8 cellular contexts compared by ENCODE assay signal in genomic region chr3:15794303-15794771, GRCh38. TPM values are rescaled to one million over a fixed set of nuclear protein-coding genes. Genes with fewer than 3 reads are reported as not detected.
DNase-seq lines count a peak whose midpoint lies in the region; ATAC-seq, FAIRE-seq and TF ChIP-seq lines count a peak whose summit lies in the region.

No MANE protein-coding gene starts in this region.

- peak overlapping the region; percentile 25; the same call in 1 of the 2 replicates for H3K18ac ChIP-seq in IMR-90 (ENCODE audit: low read depth, low read length)

- TF ChIP-seq CTCF in GM13977 (IDR thresholded peaks at IDR 0.05; ENCODE audit: extremely low read depth, insufficient read depth, missing control alignments) (no peak), IMR-90 (conservative IDR thresholded peaks at IDR 0.05; ENCODE audit: low read depth, low read length) (no peak), astrocyte (IDR thresholded peaks at IDR 0.05; ENCODE audit: insufficient read depth, low read depth, low read length) (no peak), nephron progenitor cell (IDR thresholded peaks at IDR 0.05) (no peak), kidney (IDR thresholded peaks at IDR 0.05; ENCODE audit: borderline replicate concordance, extremely low read depth, insufficient read depth) (no peak), right lobe of liver (IDR thresholded peaks at IDR 0.05) (no peak)

- no peak for TF ChIP-seq RAD21 in IMR-90 (IDR thresholded peaks at IDR 0.05; ENCODE audit: low read length)

- H3K36me3 Mint-ChIP-seq in astrocyte (ENCODE audit: low read depth, unreplicated experiment) (peaks cover 10% of the 10 kb centered on the region), nephron progenitor cell (ENCODE audit: low read depth) (peaks cover 44% of the 10 kb centered on the region)

- H3K4me1 ChIP-seq in IMR-90 (ENCODE audit: control insufficient read depth, insufficient read depth, low read length) (0 out of 2 replicates have a peak, but pooled peaks cover 1% of the 10 kb centered on the region), astrocyte (ENCODE audit: insufficient read depth, low read length) (peaks cover 17% of the 10 kb centered on the region), kidney (ENCODE audit: control insufficient read depth in 1 of 2, insufficient read depth in 1 of 2, low read depth in 1 of 2, low read length in 2 of 2) (peaks cover 3 to 10% of the 10 kb centered on the region in 2 donors), right lobe of liver (peaks cover 0 to 43% (median 15%) of the 10 kb centered on the region in 4 donors)

- H3K9me1 ChIP-seq in IMR-90 (ENCODE audit: insufficient read depth, low read length), result no peaks in the 10 kb centered on the region

- no peak overlapping the region for H2AK5ac ChIP-seq in IMR-90 (ENCODE audit: low read depth, low read length)

- H4K8ac ChIP-seq in IMR-90 (ENCODE audit: low read depth in 2 of 2, low read length in 2 of 2), result no peak overlapping the region

- ATAC-seq in IMR-90 (ENCODE audit: low read depth), result peak; percentile 5; the same call in 1 of the 2 replicates
- ATAC-seq in HG03196 (IDR thresholded peaks at IDR 0.05; ENCODE audit: unreplicated experiment), result no peak
- ATAC-seq in right lobe of liver, result no peak

- no peak overlapping the region for H3K14ac ChIP-seq in IMR-90 (replicated peaks; ENCODE audit: low read depth, low read length)

- peak overlapping the region; percentile 100 for H2BK5ac ChIP-seq in IMR-90 (ENCODE audit: low read depth, low read length, poor library complexity, severe bottlenecking)

- in situ Hi-C loops in GM13977 (cut with MboI; ENCODE audit: low pct_unique_long_range_greater_than_20kb, low sequenced_read_pairs, unreplicated experiment) (no loop called here), IMR-90 (cut with MboI; ENCODE audit: low sequenced_read_pairs) (no loop called here)

- H3K4me3 ChIP-seq in IMR-90 (ENCODE audit: insufficient read depth, low read depth, low read length) (peak overlapping the region; percentile 80), astrocyte (ENCODE audit: insufficient read depth, low read depth, low read length) (peak overlapping the region; percentile 84), kidney (ENCODE audit: low read length in 2 of 2) (no peak overlapping the region), right lobe of liver (no peak overlapping the region)

- H2BK120ac ChIP-seq in IMR-90 (ENCODE audit: low read depth, low read length), result no peak overlapping the region; the same call in 1 of the 2 replicates

- intact Hi-C loops in IMR-90 (cut with micrococcal nuclease) (no loop called here), kidney (cut with DNase I) (no loop called here), right lobe of liver (cut with DNase I) (no loop called here)

- no peak overlapping the region for H4K5ac ChIP-seq in IMR-90 (ENCODE audit: low read depth, low read length)

- H3K79me1 ChIP-seq in IMR-90 (ENCODE audit: low read depth in 1 of 2, low read length in 2 of 2), result peaks cover 0 to 7% of the 10 kb centered on the region in 2 experiments; a peak in 1 of 4 replicates

- peaks cover 12% of the 10 kb centered on the region for H3K4me1 Mint-ChIP-seq in astrocyte (ENCODE audit: low read depth, unreplicated experiment)
- H3K4me1 Mint-ChIP-seq in nephron progenitor cell, result peaks cover 51% of the 10 kb centered on the region

- peak; percentile 30 for DNase-seq in GM13977 (ENCODE audit: low spot score)
- DNase-seq in IMR-90, result peak; percentile 87
- peak; percentile 72 for DNase-seq in astrocyte (ENCODE audit: low read depth)
- DNase-seq in nephron progenitor cell, result no peak
- no peak for DNase-seq in kidney
- no peak for DNase-seq in SK-N-DZ (ENCODE audit: low spot score)
- DNase-seq in right lobe of liver, result no peak

- peaks cover 7% of the 10 kb centered on the region for H3K36me3 ChIP-seq in IMR-90 (ENCODE audit: control insufficient read depth, insufficient read depth, low read length)
- peaks cover 12% of the 10 kb centered on the region for H3K36me3 ChIP-seq in astrocyte (ENCODE audit: insufficient read depth, low read length)
- no peaks in the 10 kb centered on the region for H3K36me3 ChIP-seq in kidney (ENCODE audit: control insufficient read depth in 1 of 2, insufficient read depth in 2 of 2, low read length in 2 of 2)
- no peaks in the 10 kb centered on the region for H3K36me3 ChIP-seq in right lobe of liver

- POLR2A ChIA-PET in IMR-90 (lab: Charles Lee; ENCODE audit: unreplicated experiment), result interaction anchor here (1.1 kb wide), 1 partner anchor 159 kb away, joined by 6 read pairs; no protein-coding TSS in a partner anchor

- H4K20me1 ChIP-seq in IMR-90 (ENCODE audit: insufficient read depth, low read length), result peaks cover 4% of the 10 kb centered on the region; the same call in 1 of the 2 replicates
- H4K20me1 ChIP-seq in astrocyte (ENCODE audit: insufficient read depth, low read length), result peaks cover 11% of the 10 kb centered on the region

- H3K4ac ChIP-seq in IMR-90 (ENCODE audit: low read depth, low read length), result no peak overlapping the region

- no peaks in the 10 kb centered on the region for H3K9me3 ChIP-seq in IMR-90 (ENCODE audit: control insufficient read depth, insufficient read depth, low read length)
- no peaks in the 10 kb centered on the region for H3K9me3 ChIP-seq in astrocyte (ENCODE audit: insufficient read depth, low read depth, low read length)
- no peaks in the 10 kb centered on the region for H3K9me3 ChIP-seq in kidney (ENCODE audit: control insufficient read depth in 1 of 2, low read length in 2 of 2)
- no peaks in the 10 kb centered on the region for H3K9me3 ChIP-seq in right lobe of liver

- no CpG with 5 or more reads among the region's 3 CpGs for WGBS in IMR-90 (ENCODE audit: extremely low coverage in 2 of 2, insufficient read length in 1 of 2), 2 experiments
- WGBS in right lobe of liver (ENCODE audit: insufficient coverage, low coverage, low lambda C conversion rate, missing lambda C conversion rate), result 61% methylated on average over 3 of the region's 3 CpGs

- no peak overlapping the region for H2AK9ac ChIP-seq in IMR-90 (replicated peaks; ENCODE audit: low read depth, low read length, poor library complexity)

- no peaks in the 10 kb centered on the region for H3K27me3 ChIP-seq in IMR-90 (ENCODE audit: control insufficient read depth, insufficient read depth, low read length)
- H3K27me3 ChIP-seq in astrocyte (ENCODE audit: insufficient read depth, low read length), result no peaks in the 10 kb centered on the region
- H3K27me3 ChIP-seq in right lobe of liver, result no peaks in the 10 kb centered on the region

- no TSS peak for BruUV-seq in IMR-90 (replicated peaks; lab: Mats Ljungman, UMichigan)

- no peak overlapping the region; the same call in 1 of the 2 replicates for H3K56ac ChIP-seq in IMR-90 (ENCODE audit: extremely low read depth, insufficient read depth, low read length)

- peak overlapping the region; percentile 95 for H3K4me3 Mint-ChIP-seq in astrocyte (ENCODE audit: unreplicated experiment)
- H3K4me3 Mint-ChIP-seq in nephron progenitor cell, result peak overlapping the region; percentile 19

- H2AFZ ChIP-seq in IMR-90 (replicated peaks; ENCODE audit: low read length, poor library complexity) (no peak overlapping the region), astrocyte (ENCODE audit: low read depth, low read length) (no peak overlapping the region)

- H3K9ac ChIP-seq in IMR-90 (ENCODE audit: low read depth, low read length) (peak overlapping the region; percentile 100), astrocyte (ENCODE audit: low read length) (peak overlapping the region; percentile 94), kidney (ENCODE audit: low read length in 2 of 2) (no peak overlapping the region)

- no peaks in the 10 kb centered on the region for H3K27me3 Mint-ChIP-seq in astrocyte (ENCODE audit: low read depth, unreplicated experiment)
- no peaks in the 10 kb centered on the region for H3K27me3 Mint-ChIP-seq in nephron progenitor cell (ENCODE audit: low read depth, poor library complexity)

- no peak overlapping the region; the same call in 1 of the 2 replicates for H4K91ac ChIP-seq in IMR-90 (ENCODE audit: insufficient read depth, low read depth, low read length)

- H3K9me3 Mint-ChIP-seq in astrocyte (ENCODE audit: unreplicated experiment), result no peaks in the 10 kb centered on the region
- H3K9me3 Mint-ChIP-seq in nephron progenitor cell, result peaks cover 30% of the 10 kb centered on the region

- peak overlapping the region; percentile 65; the same call in 1 of the 2 replicates for H3K27ac ChIP-seq in IMR-90 (ENCODE audit: insufficient read depth, low read length)
- peak overlapping the region; percentile 99 for H3K27ac ChIP-seq in astrocyte (ENCODE audit: low read depth, low read length)
- no peak overlapping the region for H3K27ac ChIP-seq in kidney (ENCODE audit: low read depth in 2 of 2, low read length in 2 of 2)
- no peak overlapping the region for H3K27ac ChIP-seq in right lobe of liver

- peak overlapping the region; percentile 63; the same call in 1 of the 2 replicates for H3K23ac ChIP-seq in IMR-90 (ENCODE audit: low read depth, low read length)

- dilution Hi-C loops in IMR-90 (cut with HindIII; ENCODE audit: low sequenced_read_pairs, unreplicated experiment), result no loop called here

- CTCF ChIA-PET in IMR-90 (lab: Yijun Ruan, JAX), result interaction anchor here (1.0 kb wide), 2 partner anchors 64 to 99 kb away, joined by 3 to 6 read pairs; no protein-coding TSS in a partner anchor

- peak overlapping the region; percentile 97 for H3K4me2 ChIP-seq in IMR-90 (ENCODE audit: low read depth, low read length)
- peak overlapping the region; percentile 89 for H3K4me2 ChIP-seq in astrocyte (ENCODE audit: low read length)

- FAIRE-seq in astrocyte (lab: Jason Lieb, UNC) (no peak), kidney (lab: Jason Lieb, UNC) (no peak)

- H2BK15ac ChIP-seq in IMR-90 (ENCODE audit: low read depth, low read length), result no peak overlapping the region

- H3K27ac Mint-ChIP-seq in astrocyte (ENCODE audit: unreplicated experiment), result peak overlapping the region; percentile 92
- H3K27ac Mint-ChIP-seq in nephron progenitor cell, result no peak overlapping the region

- H3K79me2 ChIP-seq in astrocyte (ENCODE audit: insufficient read depth, low read length), result peaks cover 87% of the 10 kb centered on the region

- H2BK20ac ChIP-seq in IMR-90 (ENCODE audit: low read depth, low read length), result no peak overlapping the region

- no peak for TF ChIP-seq POLR2A in IMR-90 (IDR thresholded peaks at IDR 0.05; ENCODE audit: low read depth, low read length)
- no peak for TF ChIP-seq POLR2A in right lobe of liver (IDR thresholded peaks at IDR 0.05)

TF ChIP-seq in IMR-90, 13 proteins besides CTCF, POLR2A, EP300 and RAD21 (continues in another document):
- TF ChIP-seq FOS (IDR thresholded peaks at IDR 0.05; ENCODE audit: low read depth, low read length), result peak; percentile 58
- no peak for TF ChIP-seq MAFK (IDR thresholded peaks at IDR 0.05; ENCODE audit: low read depth, low read length)

RNA-seq across cellular contexts. Expression of gene ANKRD28, which starts 3.4 kb away (rescaled TPM):
- total RNA-seq in IMR-90 (2012; rRNA removed), result 211 and 223 TPM in 2 replicates
- 39.2 and 52.6 TPM in 2 replicates for polyA plus RNA-seq in IMR-90 (2012; rRNA removed)
- polyA plus RNA-seq in IMR-90 (2012; cell fraction: cytosol; rRNA removed), result 14.2 and 22.7 TPM in 2 replicates
- polyA plus RNA-seq in IMR-90 (2012; cell fraction: nucleus; rRNA removed; ENCODE audit: low replicate concordance), result 23.2 and 164 TPM in 2 replicates
- total RNA-seq in astrocyte, result 61.3 and 66.1 TPM in 2 replicates
- total RNA-seq in kidney, result 72.4 TPM
- polyA plus RNA-seq in kidney (ENCODE audit: insufficient read depth, low read depth, low replicate concordance), result 9.8 TPM
- polyA plus RNA-seq in SK-N-DZ (2014; cell fraction: cytosol; rRNA removed), result 34.4 and 44.2 TPM in 2 replicates
- polyA plus RNA-seq in SK-N-DZ (2014; cell fraction: nucleus; rRNA removed), result 68.9 and 79.1 TPM in 2 replicates
- 10 to 100 TPM; 16.4 to 32.2 (median 25.7) TPM for total RNA-seq in right lobe of liver

Comparison
In these comparisons a context has a peak if more than half of its experiments do, and no peak if none do; other contexts are left out.
1. DNase-seq: peak in GM13977 (single experiment), IMR-90 (single experiment) and astrocyte (single experiment); none in nephron progenitor cell (single experiment), kidney (single experiment), SK-N-DZ (single experiment) and right lobe of liver (0 of 3).
2. H3K27ac ChIP-seq: peak in IMR-90 (single experiment) and astrocyte (single experiment); none in kidney (0 of 2) and right lobe of liver (0 of 3).
3. H3K4me3 ChIP-seq: peak in IMR-90 (single experiment) and astrocyte (single experiment); none in kidney (0 of 2) and right lobe of liver (0 of 3).
4. H3K9ac ChIP-seq: peak in IMR-90 (single experiment) and astrocyte (single experiment); none in kidney (0 of 2).